8 cellular contexts compared by ENCODE assay signal in genomic region chr1:40153073-40153770, GRCh38. TPM values are rescaled to one million over a fixed set of nuclear protein-coding genes. Genes with fewer than 3 reads are reported as not detected.
DNase-seq lines count a peak whose midpoint lies in the region; ATAC-seq lines count a peak whose summit lies in the region.

No MANE protein-coding gene starts in this region.

- peaks cover 5% of the 10 kb centered on the region for H3K4me1 Mint-ChIP-seq in activated T-cell treated with anti-CD3 and anti-CD28 coated beads, Interleukin-2, amount 50 U/mL, for 72 hours (ENCODE audit: low read depth)

- peak; percentile 54 for ATAC-seq in HG02885 (IDR thresholded peaks at IDR 0.05; ENCODE audit: poor library complexity, unreplicated experiment)
- peak; percentile 76 to 77 for ATAC-seq in activated T-cell treated with anti-CD3 and anti-CD28 coated beads, Interleukin-2, amount 50 U/mL, for 72 hours (replicated peaks in 1 of 2)

- no peaks in the 10 kb centered on the region for H3K36me3 Mint-ChIP-seq in activated T-cell treated with anti-CD3 and anti-CD28 coated beads, Interleukin-2, amount 50 U/mL, for 72 hours (ENCODE audit: insufficient read depth in 2 of 2)

- no peaks in the 10 kb centered on the region for H3K9me3 Mint-ChIP-seq in activated T-cell treated with anti-CD3 and anti-CD28 coated beads, Interleukin-2, amount 50 U/mL, for 72 hours

- peak overlapping the region; percentile 59 to 73 for H3K4me3 Mint-ChIP-seq in activated T-cell treated with anti-CD3 and anti-CD28 coated beads, Interleukin-2, amount 50 U/mL, for 72 hours

- DNase-seq in stimulated activated naive CD4-positive, alpha-beta T cell (lab: John Stamatoyannopoulos, UW), result peak in 4 of 6 experiments; percentile 2 to 65 (median 38)
- DNase-seq in stimulated activated naive CD4-positive, alpha-beta T cell treated with Interleukin-2 at 50 U/mL for 16 hours (lab: John Stamatoyannopoulos, UW), result no peak
- peak; percentile 53 for DNase-seq in NCI-H345 treated with DMSO at 0.1 percent for 48 hours (lab: John Stamatoyannopoulos, UW; ENCODE audit: unreplicated experiment)
- peak; percentile 27 to 42 for DNase-seq in activated T-cell treated with anti-CD3 and anti-CD28 coated beads, Interleukin-2, amount 50 U/mL, for 72 hours
- DNase-seq in globus pallidus (ENCODE audit: low spot score), result peak; percentile 60
- peak; percentile 72 for DNase-seq in renal cortical epithelial cell (ENCODE audit: low read depth)
- DNase-seq in cortex of kidney (lab: John Stamatoyannopoulos, UW), result no peak

- H3K27ac Mint-ChIP-seq in activated T-cell treated with anti-CD3 and anti-CD28 coated beads, Interleukin-2, amount 50 U/mL, for 72 hours, result peak overlapping the region; percentile 35

- peaks cover 5% of the 10 kb centered on the region for H3K27me3 Mint-ChIP-seq in activated T-cell treated with anti-CD3 and anti-CD28 coated beads, Interleukin-2, amount 50 U/mL, for 72 hours (ENCODE audit: low read depth)

RNA-seq across cellular contexts. Expression of gene RLF, which starts 8.0 kb away (rescaled TPM):
- total RNA-seq in activated T-cell treated with anti-CD3 and anti-CD28 coated beads, Interleukin-2, amount 50 U/mL, for 72 hours, result 10 to 100 TPM; 16.8 to 21.2 TPM
- 25.4 and 40.9 TPM in 2 replicates for total RNA-seq in renal cortical epithelial cell

RNA-seq across cellular contexts. Expression of gene PPT1, which starts 56.2 kb away (rescaled TPM):
- total RNA-seq in activated T-cell treated with anti-CD3 and anti-CD28 coated beads, Interleukin-2, amount 50 U/mL, for 72 hours, result 10 to 100 TPM; 52.6 to 53.2 TPM
- 29.0 and 51.4 TPM in 2 replicates for total RNA-seq in renal cortical epithelial cell

Comparison
In these comparisons a context has a peak if more than half of its experiments do, and no peak if none do; other contexts are left out.
1. DNase-seq: peak in stimulated activated naive CD4-positive, alpha-beta T cell (4 of 6), NCI-H345 treated with DMSO at 0.1 percent for 48 hours (single experiment), activated T-cell treated with anti-CD3 and anti-CD28 coated beads, Interleukin-2, amount 50 U/mL, for 72 hours (2 of 2), globus pallidus (single experiment) and renal cortical epithelial cell (single experiment); none in stimulated activated naive CD4-positive, alpha-beta T cell treated with Interleukin-2 at 50 U/mL for 16 hours (single experiment) and cortex of kidney (single experiment).